9 cellular contexts compared by ENCODE assay signal in the genomic region with DNA sequence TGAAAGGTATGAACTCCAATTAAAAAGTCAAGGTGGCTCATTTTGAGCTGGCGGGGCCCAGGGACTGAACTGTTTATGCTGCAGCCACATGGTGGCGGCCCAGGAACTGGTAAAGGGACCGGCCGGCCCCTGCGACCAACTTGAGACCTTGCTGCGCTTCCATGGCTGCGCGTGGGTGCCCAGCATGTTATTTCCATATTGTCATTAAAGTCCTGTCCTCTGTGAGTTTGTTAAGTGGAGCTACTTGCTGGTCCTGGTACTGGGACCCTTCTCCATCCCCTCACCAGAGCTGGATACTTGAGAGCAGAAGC.
DNase-seq lines count a peak whose midpoint lies in the region; ATAC-seq and TF ChIP-seq lines count a peak whose summit lies in the region.
"Had no signal": no experiment of that assay in that cellular context is flagged by ENCODE, and none has a peak within 500 bp of the region (broad histone marks: within the 10 kb centered on the region; RNA-seq: fewer than 3 reads in every experiment).

No MANE protein-coding gene starts in this region.

- peak; percentile 64 for TF ChIP-seq CTCF in choroid plexus epithelial cell (conservative IDR thresholded peaks at IDR 0.05; ENCODE audit: low read depth, low read length)
- TF ChIP-seq CTCF in omental fat pad (IDR thresholded peaks at IDR 0.05): no peak

- H3K4me3 ChIP-seq in choroid plexus epithelial cell (ENCODE audit: low read depth, low read length): no peak overlapping the region

- DNase-seq in NCI-H146 (lab: John Stamatoyannopoulos, UW): peak; percentile 4
- DNase-seq in NCI-H146 treated with DMSO at 0.1 percent for 48 hours (lab: John Stamatoyannopoulos, UW; ENCODE audit: unreplicated experiment): no peak
- peak; percentile 72 for DNase-seq in NCI-H1694 (lab: John Stamatoyannopoulos, UW)
- peak; percentile 44 for DNase-seq in choroid plexus epithelial cell (ENCODE audit: low read depth)
- DNase-seq in omental fat pad (ENCODE audit: low spot score): peak; percentile 22
- DNase-seq in NCI-H446 treated with DMSO at 0.1 percent for 48 hours (lab: John Stamatoyannopoulos, UW): no peak
- DNase-seq: activated B cell treated with CpG ODN at 0.5 μM for 24 hours had no signal

- ATAC-seq in omental fat pad (ENCODE audit: low FRiP score) (no peak), GM19035 (IDR thresholded peaks at IDR 0.05; ENCODE audit: unreplicated experiment) (no peak), HG03457 (IDR thresholded peaks at IDR 0.05; ENCODE audit: unreplicated experiment) (no peak)

Comparison
In these comparisons a context has a peak if more than half of its experiments do, and no peak if none do; other contexts are left out.
1. DNase-seq: peak in NCI-H146 (single experiment), NCI-H1694 (single experiment), choroid plexus epithelial cell (single experiment) and omental fat pad (single experiment); none in NCI-H146 treated with DMSO at 0.1 percent for 48 hours (single experiment) and NCI-H446 treated with DMSO at 0.1 percent for 48 hours (single experiment).